22 cellular contexts compared by ENCODE assay signal in genomic region chr4:76078033-76078613, GRCh38. TPM values are rescaled to one million over a fixed set of nuclear protein-coding genes. Genes with fewer than 3 reads are reported as not detected.
"Had no signal": no experiment of that assay in that cellular context is flagged by ENCODE, and none has a peak within 500 bp of the region (broad histone marks: within the 10 kb centered on the region; RNA-seq: fewer than 3 reads in every experiment).

No MANE protein-coding gene starts in this region.

- H3K9me3 Mint-ChIP-seq: activated T-cell treated with anti-CD3 and anti-CD28 coated beads, Interleukin-2, amount 50 U/mL, for 72 hours; immature natural killer cell; memory B cell; naive thymus-derived CD8-positive, alpha-beta T cell had no signal

- H3K4me3 ChIP-seq: stomach, thoracic aorta, upper lobe of right lung had no signal

- ATAC-seq: activated CD8-positive, alpha-beta T cell treated with anti-CD3 and anti-CD28 coated beads, Interleukin-2, amount 10 ng/mL, durations not matched to agents 7 days and 5 days; activated T-cell treated with anti-CD3 and anti-CD28 coated beads, Interleukin-2, amount 50 U/mL, for 72 hours; left colon; naive thymus-derived CD8-positive, alpha-beta T cell; T-helper 17 cell; upper lobe of right lung had no signal

- H3K36me3 ChIP-seq: brain microvascular endothelial cell, neutrophil, stomach, thoracic aorta, upper lobe of right lung, WERI-Rb-1 had no signal

- H3K4me1 Mint-ChIP-seq: immature natural killer cell; memory B cell; naive thymus-derived CD8-positive, alpha-beta T cell; T-helper 17 cell had no signal

- H3K4me1 ChIP-seq: stomach, upper lobe of right lung had no signal

- H3K27me3 ChIP-seq: brain microvascular endothelial cell, dorsolateral prefrontal cortex, neutrophil, stomach, upper lobe of right lung had no signal

- DNase-seq: activated CD4-positive, alpha-beta T cell treated with anti-CD3 and anti-CD28 coated beads for 48 hours; activated CD8-positive, alpha-beta memory T cell treated with anti-CD3 and anti-CD28 coated beads, Interleukin-2, amount 50 U/mL, for 4 hours; activated CD8-positive, alpha-beta T cell treated with anti-CD3 and anti-CD28 coated beads, Interleukin-2, amount 10 ng/mL, durations not matched to agents 7 days and 5 days; activated gamma-delta T cell treated with Interleukin-2 at 50 U/mL for 16 hours; activated T-cell treated with anti-CD3 and anti-CD28 coated beads, Interleukin-2, amount 50 U/mL, for 72 hours; brain microvascular endothelial cell; erythroblast; immature natural killer cell; left colon; naive thymus-derived CD8-positive, alpha-beta T cell; retina; stimulated activated CD4-positive, alpha-beta T cell treated with anti-CD3 and anti-CD28 coated beads, Interleukin-1b, Interleukin-23, amount 100 ng/mL, for 48 hours; stomach; T-helper 17 cell; upper lobe of right lung; WERI-Rb-1 had no signal

- H3K36me3 Mint-ChIP-seq: activated naive CD8-positive, alpha-beta T cell; immature natural killer cell; memory B cell; naive thymus-derived CD8-positive, alpha-beta T cell had no signal

- H3K9me3 ChIP-seq: neutrophil, stomach, thoracic aorta, upper lobe of right lung had no signal

- H3K4me3 Mint-ChIP-seq: activated CD8-positive, alpha-beta T cell treated with anti-CD3 and anti-CD28 coated beads, Interleukin-2, amount 10 ng/mL, durations not matched to agents 7 days and 5 days; activated naive CD8-positive, alpha-beta T cell; activated T-cell treated with anti-CD3 and anti-CD28 coated beads, Interleukin-2, amount 50 U/mL, for 72 hours; immature natural killer cell; memory B cell; naive thymus-derived CD8-positive, alpha-beta T cell; T-helper 17 cell had no signal

- H3K27ac Mint-ChIP-seq: activated CD8-positive, alpha-beta T cell treated with anti-CD3 and anti-CD28 coated beads, Interleukin-2, amount 10 ng/mL, durations not matched to agents 7 days and 5 days; activated naive CD8-positive, alpha-beta T cell; activated T-cell treated with anti-CD3 and anti-CD28 coated beads, Interleukin-2, amount 50 U/mL, for 72 hours; immature natural killer cell; memory B cell; naive thymus-derived CD8-positive, alpha-beta T cell; T-helper 17 cell had no signal

RNA-seq across cellular contexts. Expression of gene ART3, which starts 3.6 kb away (rescaled TPM):
- total RNA-seq: activated CD8-positive, alpha-beta T cell treated with anti-CD3 and anti-CD28 coated beads, Interleukin-2, amount 10 ng/mL, durations not matched to agents 7 days and 5 days; activated T-cell treated with anti-CD3 and anti-CD28 coated beads, Interleukin-2, amount 50 U/mL, for 72 hours; naive thymus-derived CD8-positive, alpha-beta T cell; T-helper 17 cell; thoracic aorta; upper lobe of right lung had no signal

RNA-seq across cellular contexts. Expression of gene CXCL11, which starts 42.3 kb away (rescaled TPM):
- total RNA-seq: activated CD8-positive, alpha-beta T cell treated with anti-CD3 and anti-CD28 coated beads, Interleukin-2, amount 10 ng/mL, durations not matched to agents 7 days and 5 days; mucosa of gallbladder; naive thymus-derived CD8-positive, alpha-beta T cell; T-helper 17 cell; thoracic aorta; upper lobe of right lung had no signal

RNA-seq across cellular contexts. Expression of gene CXCL10, which starts 54.8 kb away (rescaled TPM):
- total RNA-seq: activated CD8-positive, alpha-beta T cell treated with anti-CD3 and anti-CD28 coated beads, Interleukin-2, amount 10 ng/mL, durations not matched to agents 7 days and 5 days; naive thymus-derived CD8-positive, alpha-beta T cell; T-helper 17 cell had no signal
